Comparison of ENCODE assay signal across 3 cellular contexts in genomic region chrY:9018401-9018800, GRCh38.
"Had no signal": no experiment of that assay in that cellular context is flagged by ENCODE, and none has a peak within 500 bp of the region (broad histone marks: within the 10 kb centered on the region; RNA-seq: fewer than 3 reads in every experiment).

No MANE protein-coding gene starts in this region.

- ATAC-seq: GM12878 had no signal

- H3K4me3 ChIP-seq: GM12878 had no signal

- DNase-seq: GDM1, GF-D8 had no signal
